In genomic region chr5:56900858-56901578, GRCh38 we compare ENCODE assay signal across 1 cellular context.
TF ChIP-seq lines count a peak whose summit lies in the region.

No MANE protein-coding gene starts in this region.

TF ChIP-seq in Ishikawa, 13 proteins besides CTCF, POLR2A, EP300 and RAD21 (continued from another document):
- TF ChIP-seq, protein P1, sequence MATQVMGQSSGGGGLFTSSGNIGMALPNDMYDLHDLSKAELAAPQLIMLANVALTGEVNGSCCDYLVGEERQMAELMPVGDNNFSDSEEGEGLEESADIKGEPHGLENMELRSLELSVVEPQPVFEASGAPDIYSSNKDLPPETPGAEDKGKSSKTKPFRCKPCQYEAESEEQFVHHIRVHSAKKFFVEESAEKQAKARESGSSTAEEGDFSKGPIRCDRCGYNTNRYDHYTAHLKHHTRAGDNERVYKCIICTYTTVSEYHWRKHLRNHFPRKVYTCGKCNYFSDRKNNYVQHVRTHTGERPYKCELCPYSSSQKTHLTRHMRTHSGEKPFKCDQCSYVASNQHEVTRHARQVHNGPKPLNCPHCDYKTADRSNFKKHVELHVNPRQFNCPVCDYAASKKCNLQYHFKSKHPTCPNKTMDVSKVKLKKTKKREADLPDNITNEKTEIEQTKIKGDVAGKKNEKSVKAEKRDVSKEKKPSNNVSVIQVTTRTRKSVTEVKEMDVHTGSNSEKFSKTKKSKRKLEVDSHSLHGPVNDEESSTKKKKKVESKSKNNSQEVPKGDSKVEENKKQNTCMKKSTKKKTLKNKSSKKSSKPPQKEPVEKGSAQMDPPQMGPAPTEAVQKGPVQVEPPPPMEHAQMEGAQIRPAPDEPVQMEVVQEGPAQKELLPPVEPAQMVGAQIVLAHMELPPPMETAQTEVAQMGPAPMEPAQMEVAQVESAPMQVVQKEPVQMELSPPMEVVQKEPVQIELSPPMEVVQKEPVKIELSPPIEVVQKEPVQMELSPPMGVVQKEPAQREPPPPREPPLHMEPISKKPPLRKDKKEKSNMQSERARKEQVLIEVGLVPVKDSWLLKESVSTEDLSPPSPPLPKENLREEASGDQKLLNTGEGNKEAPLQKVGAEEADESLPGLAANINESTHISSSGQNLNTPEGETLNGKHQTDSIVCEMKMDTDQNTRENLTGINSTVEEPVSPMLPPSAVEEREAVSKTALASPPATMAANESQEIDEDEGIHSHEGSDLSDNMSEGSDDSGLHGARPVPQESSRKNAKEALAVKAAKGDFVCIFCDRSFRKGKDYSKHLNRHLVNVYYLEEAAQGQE (IDR thresholded peaks at IDR 0.05; ENCODE audit: low read depth): no peak
- TF ChIP-seq MAX (IDR thresholded peaks at IDR 0.05): no peak
- no peak for TF ChIP-seq CREB1 (IDR thresholded peaks at IDR 0.05; ENCODE audit: low read depth)
- TF ChIP-seq CEBPB (IDR thresholded peaks at IDR 0.05): no peak
- TF ChIP-seq ZBTB7A (IDR thresholded peaks at IDR 0.05; ENCODE audit: low read depth): no peak
- no peak for TF ChIP-seq USF1 (IDR thresholded peaks at IDR 0.05)
- no peak for TF ChIP-seq TCF12 (IDR thresholded peaks at IDR 0.05; ENCODE audit: low read depth)
- TF ChIP-seq TAF1 (IDR thresholded peaks at IDR 0.05; ENCODE audit: low read depth): no peak
